In genomic region chr11:3164138-3164539, GRCh38 we compare ENCODE assay signal across 8 cellular contexts. TPM values are rescaled to one million over a fixed set of nuclear protein-coding genes. Genes with fewer than 3 reads are reported as not detected.
DNase-seq lines count a peak whose midpoint lies in the region; ATAC-seq lines count a peak whose summit lies in the region.

No MANE protein-coding gene starts in this region.

- no peaks in the 10 kb centered on the region for H3K36me3 ChIP-seq in mucosa of rectum (ENCODE audit: control insufficient read depth in 2 of 2, insufficient read depth in 2 of 2, low read length in 2 of 2)

- peaks cover 20% of the 10 kb centered on the region for H3K4me1 Mint-ChIP-seq in stimulated activated naive CD8-positive, alpha-beta T cell treated with anti-CD3 and anti-CD28 coated beads, Interleukin-15, Interleukin-2, amounts not matched to agents 100 ng/mL and 50 ng/mL, for 24 hours (ENCODE audit: low read depth)

- H3K27me3 Mint-ChIP-seq in stimulated activated naive CD8-positive, alpha-beta T cell treated with anti-CD3 and anti-CD28 coated beads, Interleukin-15, Interleukin-2, amounts not matched to agents 100 ng/mL and 50 ng/mL, for 24 hours, result peaks cover 28% of the 10 kb centered on the region

- H3K4me1 ChIP-seq in mucosa of rectum (ENCODE audit: control insufficient read depth in 2 of 2, insufficient read depth in 2 of 2, low read length in 2 of 2), result peaks cover 45 to 51% of the 10 kb centered on the region in 2 donors

- H3K27me3 ChIP-seq in mucosa of rectum (ENCODE audit: control insufficient read depth in 2 of 2, insufficient read depth in 2 of 2, low read length in 2 of 2), result peaks cover 6 to 7% of the 10 kb centered on the region in 2 donors

- no peaks in the 10 kb centered on the region for H3K36me3 Mint-ChIP-seq in stimulated activated naive CD8-positive, alpha-beta T cell treated with anti-CD3 and anti-CD28 coated beads, Interleukin-15, Interleukin-2, amounts not matched to agents 100 ng/mL and 50 ng/mL, for 24 hours (ENCODE audit: low read depth)

- DNase-seq in stimulated activated naive CD8-positive, alpha-beta T cell treated with anti-CD3 and anti-CD28 coated beads, Interleukin-15, Interleukin-2, amounts not matched to agents 100 U/mL and 50 U/mL, for 24 hours, result no peak
- DNase-seq in dermis blood vessel endothelial cell (no peak), NCI-H2081 treated with DMSO at 0.1 percent for 48 hours (lab: John Stamatoyannopoulos, UW) (no peak)
- DNase-seq in stimulated activated CD4-positive, alpha-beta T cell treated with anti-CD3 and anti-CD28 coated beads, Interleukin-4, amount 100 ng/mL, for 1 hour, result no peak
- no peak for DNase-seq in NK-92 treated with Interleukin-12 subunit alpha and Interleukin-12 subunit beta, amount 100 ng/mL, for 24 hours (lab: John Stamatoyannopoulos, UW)

- H3K9ac ChIP-seq in mucosa of rectum (ENCODE audit: low read depth in 1 of 2, low read length in 2 of 2), result peak overlapping the region; percentile 73 to 77

- peak overlapping the region; percentile 49 for H3K27ac Mint-ChIP-seq in stimulated activated naive CD8-positive, alpha-beta T cell treated with anti-CD3 and anti-CD28 coated beads, Interleukin-15, Interleukin-2, amounts not matched to agents 100 ng/mL and 50 ng/mL, for 24 hours

- no peak for ATAC-seq in stimulated activated naive CD8-positive, alpha-beta T cell treated with anti-CD3 and anti-CD28 coated beads, Interleukin-15, Interleukin-2, amounts not matched to agents 100 U/mL and 50 U/mL, for 24 hours

- no peaks in the 10 kb centered on the region for H3K9me3 Mint-ChIP-seq in stimulated activated naive CD8-positive, alpha-beta T cell treated with anti-CD3 and anti-CD28 coated beads, Interleukin-15, Interleukin-2, amounts not matched to agents 100 ng/mL and 50 ng/mL, for 24 hours

- no peaks in the 10 kb centered on the region for H3K9me3 ChIP-seq in mucosa of rectum (ENCODE audit: control insufficient read depth in 2 of 2, low read length in 2 of 2)

- H3K4me3 ChIP-seq in mucosa of rectum (ENCODE audit: low read length in 2 of 2), result peak overlapping the region; percentile 66 to 79

- peak overlapping the region; percentile 72 for H3K27ac ChIP-seq in cingulate gyrus (ENCODE audit: low read depth, low read length)
- H3K27ac ChIP-seq in mucosa of rectum (ENCODE audit: low read depth in 2 of 2, low read length in 2 of 2), result peak overlapping the region in 1 of 2 donors; percentile 58

- H3K4me3 Mint-ChIP-seq in stimulated activated naive CD8-positive, alpha-beta T cell treated with anti-CD3 and anti-CD28 coated beads, Interleukin-15, Interleukin-2, amounts not matched to agents 100 ng/mL and 50 ng/mL, for 24 hours, result peak overlapping the region; percentile 73

RNA-seq across cellular contexts. Expression of gene OSBPL5, which starts 1.0 kb away (rescaled TPM):
- 74.9 and 110 TPM in 2 replicates for total RNA-seq in dermis blood vessel endothelial cell

RNA-seq across cellular contexts. Expression of gene MRGPRG, which starts 54.5 kb away (rescaled TPM):
- total RNA-seq in dermis blood vessel endothelial cell, result not detected in 2 replicates
